In genomic region chr22:28154856-28155255, GRCh38 we compare ENCODE assay signal across 26 cellular contexts.
A peak's percentile ranks its signal among the peaks of the same experiment; 100 is the strongest.
DNase-seq lines count a peak whose midpoint lies in the region; ATAC-seq and TF ChIP-seq lines count a peak whose summit lies in the region.
"Had no signal": no experiment of that assay in that cellular context is flagged by ENCODE, and none has a peak within 500 bp of the region (broad histone marks: within the 10 kb centered on the region; RNA-seq: fewer than 3 reads in every experiment).

No MANE protein-coding gene starts in this region.

- H3K9me3 Mint-ChIP-seq in osteocyte (ENCODE audit: unreplicated experiment), result peaks cover 33% of the 10 kb centered on the region

- H3K27ac ChIP-seq in gastrocnemius medialis, result no peak overlapping the region
- H3K27ac ChIP-seq: HL-60, SJSA1 had no signal

- TF ChIP-seq CTCF in choroid plexus epithelial cell (conservative IDR thresholded peaks at IDR 0.05; ENCODE audit: low read depth, low read length), result no peak
- TF ChIP-seq CTCF in osteocyte (IDR thresholded peaks at IDR 0.05), result no peak
- no peak for TF ChIP-seq CTCF in gastrocnemius medialis (IDR thresholded peaks at IDR 0.05 in 4 of 5, conservative IDR thresholded peaks at IDR 0.05 in 1 of 5)

- peak overlapping the region; percentile 70 for H3K27ac Mint-ChIP-seq in osteocyte (ENCODE audit: unreplicated experiment)
- H3K27ac Mint-ChIP-seq: CD14-positive monocyte; CD8-positive, alpha-beta memory T cell had no signal

- in situ Hi-C loops in ACHN (cut with HindIII; ENCODE audit: low pct_ligation_motif_present, low pct_unique_long_range_greater_than_20kb, low sequenced_read_pairs) (no loop called here), gastrocnemius medialis (cut with MboI; ENCODE audit: low sequenced_read_pairs in 4 of 4) (no loop called here)

- H3K9me3 ChIP-seq in MG63, result peaks cover 6% of the 10 kb centered on the region
- no peaks in the 10 kb centered on the region for H3K9me3 ChIP-seq in gastrocnemius medialis
- H3K9me3 ChIP-seq: BE2C, SJSA1 had no signal

- intact Hi-C loops in gastrocnemius medialis (cut with DNase I; ENCODE audit: low total_unique reads), result no loop called here

- no peaks in the 10 kb centered on the region for H3K4me1 ChIP-seq in gastrocnemius medialis
- H3K4me1 ChIP-seq: SJSA1 had no signal

- H3K27me3 Mint-ChIP-seq in osteocyte (ENCODE audit: unreplicated experiment), result no peaks in the 10 kb centered on the region

- peaks cover 6% of the 10 kb centered on the region for H3K4me1 Mint-ChIP-seq in osteocyte (ENCODE audit: unreplicated experiment)
- H3K4me1 Mint-ChIP-seq: CD14-positive monocyte; CD8-positive, alpha-beta memory T cell had no signal

- no peaks in the 10 kb centered on the region for H3K27me3 ChIP-seq in MG63
- H3K27me3 ChIP-seq in gastrocnemius medialis, result no peaks in the 10 kb centered on the region
- H3K27me3 ChIP-seq: BE2C, SJSA1 had no signal

- H3K36me3 Mint-ChIP-seq in osteocyte (ENCODE audit: unreplicated experiment), result peaks cover 27% of the 10 kb centered on the region
- H3K36me3 Mint-ChIP-seq: CD14-positive monocyte had no signal

- DNase-seq in EH (ENCODE audit: low read depth) (peak; percentile 30), MG63 (peak; percentile 41), choroid plexus epithelial cell (ENCODE audit: low read depth) (peak; percentile 47), osteocyte (ENCODE audit: extremely low spot score, unreplicated experiment) (no peak), ACHN (no peak), DMS 273 (lab: John Stamatoyannopoulos, UW; ENCODE audit: unreplicated experiment) (no peak), gastrocnemius medialis (no peak), NCI-H1105 (lab: John Stamatoyannopoulos, UW) (no peak)
- DNase-seq: BE2C; Calu3; CD8-positive, alpha-beta memory T cell; DMS153; H7; Karpas-422; NCI-H1105 treated with DMSO at 0.1 percent for 48 hours; NCI-H146; NCI-H1930; NCI-H2107; NCI-H526 treated with DMSO at 0.1 percent for 48 hours; Right ventricle myocardium superior; RPMI8226; T-helper 1 cell had no signal

- no peak for ATAC-seq in gastrocnemius medialis
- ATAC-seq: GM12878 had no signal

- TF ChIP-seq POLR2A in gastrocnemius medialis (IDR thresholded peaks at IDR 0.05), result no peak

- H3K36me3 ChIP-seq in MG63, result no peaks in the 10 kb centered on the region
- H3K36me3 ChIP-seq in gastrocnemius medialis, result no peaks in the 10 kb centered on the region
- H3K36me3 ChIP-seq: BE2C, SJSA1 had no signal

- H3K4me3 ChIP-seq in MG63, result no peak overlapping the region
- H3K4me3 ChIP-seq in choroid plexus epithelial cell (ENCODE audit: low read depth, low read length), result no peak overlapping the region
- H3K4me3 ChIP-seq in gastrocnemius medialis, result no peak overlapping the region
- H3K4me3 ChIP-seq: GM12878, SJSA1 had no signal

- H3K4me3 Mint-ChIP-seq in osteocyte (ENCODE audit: unreplicated experiment), result no peak overlapping the region
- H3K4me3 Mint-ChIP-seq: CD14-positive monocyte; CD8-positive, alpha-beta memory T cell had no signal

Comparison
In these comparisons a context has a peak if more than half of its experiments do, and no peak if none do; other contexts are left out.
1. DNase-seq: peak in EH (single experiment), MG63 (single experiment) and choroid plexus epithelial cell (single experiment); none in osteocyte (single experiment), ACHN (single experiment), DMS 273 (single experiment), gastrocnemius medialis (0 of 2) and NCI-H1105 (single experiment).